ENCODE assay signal across 18 cellular contexts in genomic region chr9:4553951-4554381, GRCh38.
A peak's percentile ranks its signal among the peaks of the same experiment; 100 is the strongest.
DNase-seq lines count a peak whose midpoint lies in the region; ATAC-seq and TF ChIP-seq lines count a peak whose summit lies in the region.
"Had no signal": no experiment of that assay in that cellular context is flagged by ENCODE, and none has a peak within 500 bp of the region (broad histone marks: within the 10 kb centered on the region; RNA-seq: fewer than 3 reads in every experiment).

No MANE protein-coding gene starts in this region.

- H3K36me3 ChIP-seq in breast epithelium (no peaks in the 10 kb centered on the region), upper lobe of right lung (no peaks in the 10 kb centered on the region)

- peak overlapping the region in 1 of 2 donors; percentile 22 for H3K27ac ChIP-seq in breast epithelium
- H3K27ac ChIP-seq in upper lobe of right lung: peak overlapping the region; percentile 14
- H3K27ac ChIP-seq: testis had no signal

- H3K9me3 ChIP-seq in breast epithelium (no peaks in the 10 kb centered on the region), upper lobe of right lung (no peaks in the 10 kb centered on the region)
- H3K9me3 ChIP-seq: testis had no signal

- intact Hi-C loops in MCF 10A (cut with micrococcal nuclease) (no loop called here), breast epithelium (cut with DNase I; ENCODE audit: low total_unique reads) (no loop called here), left ventricle myocardium superior (cut with micrococcal nuclease) (no loop called here), upper lobe of right lung (cut with DNase I) (no loop called here)

- TF ChIP-seq POLR2A in breast epithelium (IDR thresholded peaks at IDR 0.05): no peak

- H3K27me3 ChIP-seq in breast epithelium (no peaks in the 10 kb centered on the region), upper lobe of right lung (no peaks in the 10 kb centered on the region)
- H3K27me3 ChIP-seq: testis had no signal

- no peaks in the 10 kb centered on the region for H3K9me3 Mint-ChIP-seq in MCF 10A (ENCODE audit: unreplicated experiment)
- H3K9me3 Mint-ChIP-seq: activated T-helper 2 cell treated with anti-CD3 and anti-CD28 coated beads, Interferon-gamma antibody, Interleukin-2, Interleukin-4, amounts not matched to agents 10 μg/mL and 5 μg/mL and 100 μg/mL, durations not matched to agents 14 hours and 24 hours and 36 hours; effector memory CD8-positive, alpha-beta T cell; neural crest cell had no signal

- peak; percentile 60 for ATAC-seq in left ventricle myocardium superior
- peak; percentile 31 for ATAC-seq in upper lobe of right lung
- ATAC-seq in GM19397 (IDR thresholded peaks at IDR 0.05; ENCODE audit: unreplicated experiment): no peak
- ATAC-seq in HG02840 (IDR thresholded peaks at IDR 0.05; ENCODE audit: low FRiP score, unreplicated experiment): no peak
- ATAC-seq: effector memory CD8-positive, alpha-beta T cell had no signal

- H3K27ac Mint-ChIP-seq in MCF 10A (ENCODE audit: low read depth, unreplicated experiment): peak overlapping the region; percentile 44
- H3K27ac Mint-ChIP-seq: activated T-helper 2 cell treated with anti-CD3 and anti-CD28 coated beads, Interferon-gamma antibody, Interleukin-2, Interleukin-4, amounts not matched to agents 10 μg/mL and 5 μg/mL and 100 μg/mL, durations not matched to agents 14 hours and 24 hours and 36 hours had no signal

- no peak overlapping the region for H3K4me3 Mint-ChIP-seq in MCF 10A (ENCODE audit: unreplicated experiment)
- H3K4me3 Mint-ChIP-seq: effector memory CD8-positive, alpha-beta T cell; neural crest cell had no signal

- H3K27me3 Mint-ChIP-seq in MCF 10A (ENCODE audit: insufficient read depth, unreplicated experiment): peaks cover 11% of the 10 kb centered on the region
- H3K27me3 Mint-ChIP-seq: effector memory CD8-positive, alpha-beta T cell had no signal

- POLR2A ChIA-PET in MCF 10A (lab: Yijun Ruan, JAX): no interaction called here

- no peaks in the 10 kb centered on the region for H3K4me1 Mint-ChIP-seq in MCF 10A (ENCODE audit: insufficient read depth, unreplicated experiment)
- H3K4me1 Mint-ChIP-seq: neural crest cell had no signal

- CTCF ChIA-PET in MCF 10A (lab: Yijun Ruan, JAX): interaction anchor here (0.6 to 1.0 kb wide), 3 partner anchors 9 to 195 kb away, joined by 3 to 4 read pairs (median 3); no protein-coding TSS in a partner anchor

- BruUV-seq in MCF 10A (replicated peaks; lab: Mats Ljungman, UMichigan): no TSS peak

- H3K4me3 ChIP-seq in breast epithelium (no peak overlapping the region), upper lobe of right lung (no peak overlapping the region)
- H3K4me3 ChIP-seq: testis had no signal

- H3K4me1 ChIP-seq in breast epithelium (no peaks in the 10 kb centered on the region), upper lobe of right lung (peaks cover 7% of the 10 kb centered on the region)
- H3K4me1 ChIP-seq: testis had no signal

- TF ChIP-seq CTCF in MCF 10A (IDR thresholded peaks at IDR 0.05; ENCODE audit: unreplicated experiment) (no peak), breast epithelium (IDR thresholded peaks at IDR 0.05) (no peak), upper lobe of right lung (IDR thresholded peaks at IDR 0.05) (no peak)

- no peaks in the 10 kb centered on the region for H3K36me3 Mint-ChIP-seq in MCF 10A (ENCODE audit: insufficient read depth, unreplicated experiment)

- DNase-seq in MCF 10A (ENCODE audit: unreplicated experiment) (no peak), breast epithelium (ENCODE audit: low spot score in 2 of 2) (no peak), astrocyte of the hippocampus (ENCODE audit: low read depth, low spot score) (peak; percentile 53), left ventricle myocardium superior (no peak), upper lobe of right lung (no peak), NCI-H1105 treated with DMSO at 0.1 percent for 48 hours (lab: John Stamatoyannopoulos, UW) (no peak)
- DNase-seq: DMS53; effector memory CD8-positive, alpha-beta T cell; hippocampal formation; KBM-7; NCI-H2029; NCI-H82; T-helper 9 cell; testis had no signal

Comparison
In these comparisons a context has a peak if more than half of its experiments do, and no peak if none do; other contexts are left out.
1. ATAC-seq: peak in left ventricle myocardium superior (single experiment) and upper lobe of right lung (single experiment); none in GM19397 (single experiment) and HG02840 (single experiment).